1 cellular context compared by ENCODE assay signal in the genomic region with DNA sequence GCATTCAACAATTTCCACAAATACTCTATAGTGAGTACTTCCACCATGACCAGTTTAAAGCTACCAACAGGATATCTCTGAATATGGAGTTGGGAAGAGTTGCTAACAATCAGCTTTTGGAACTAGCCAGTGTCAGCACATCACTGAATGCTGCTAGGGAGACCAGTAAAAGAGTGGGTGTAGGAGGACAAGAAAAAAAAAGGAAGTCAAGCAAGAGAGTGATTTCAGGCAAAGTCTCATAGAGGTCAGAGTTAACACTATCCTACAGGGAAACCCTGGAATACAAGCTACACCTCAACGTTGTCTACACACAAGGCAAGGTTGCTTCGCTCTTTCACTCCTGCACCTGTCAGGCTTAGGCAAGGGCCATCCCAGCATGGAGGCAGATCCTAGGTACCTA.
TF ChIP-seq lines count a peak whose summit lies in the region.

No MANE protein-coding gene starts in this region.

TF ChIP-seq in IMR-90, 13 proteins besides CTCF, POLR2A, EP300 and RAD21:
- TF ChIP-seq SMC3 (IDR thresholded peaks at IDR 0.05; ENCODE audit: low read depth, low read length) (no peak), BHLHE40 (IDR thresholded peaks at IDR 0.05; ENCODE audit: low read depth, low read length) (no peak), CEBPB (IDR thresholded peaks at IDR 0.05; ENCODE audit: low read depth, low read length) (no peak), MAZ (IDR thresholded peaks at IDR 0.05; ENCODE audit: borderline replicate concordance, low read depth, low read length) (no peak), ELK1 (IDR thresholded peaks at IDR 0.05; ENCODE audit: borderline replicate concordance, low read depth, low read length) (no peak), RCOR1 (IDR thresholded peaks at IDR 0.05; ENCODE audit: insufficient replicate concordance, low read length) (no peak), CHD1 (IDR thresholded peaks at IDR 0.05; ENCODE audit: low read depth, low read length) (no peak), MAFK (IDR thresholded peaks at IDR 0.05; ENCODE audit: low read depth, low read length) (no peak), USF2 (IDR thresholded peaks at IDR 0.05; ENCODE audit: low read depth, low read length) (no peak), NFE2L2 (IDR thresholded peaks at IDR 0.05; ENCODE audit: low read depth, low read length) (no peak)
